ENCODE assay signal across 11 cellular contexts in genomic region chr18:5066380-5066977, GRCh38.
DNase-seq lines count a peak whose midpoint lies in the region; ATAC-seq and TF ChIP-seq lines count a peak whose summit lies in the region.
"Had no signal": no experiment of that assay in that cellular context is flagged by ENCODE, and none has a peak within 500 bp of the region (broad histone marks: within the 10 kb centered on the region; RNA-seq: fewer than 3 reads in every experiment).

No MANE protein-coding gene starts in this region.

- no peak overlapping the region for H3K4me3 ChIP-seq in Loucy (ENCODE audit: low read length, poor library complexity, severe bottlenecking)
- H3K4me3 ChIP-seq in endodermal cell (ENCODE audit: low read length): no peak overlapping the region
- H3K4me3 ChIP-seq in upper lobe of right lung: no peak overlapping the region

- H3K27ac Mint-ChIP-seq in natural killer cell: no peak overlapping the region
- no peak overlapping the region for H3K27ac Mint-ChIP-seq in natural killer cell treated with Interleukin-12 subunit alpha and Interleukin-12 subunit beta and Interleukin-15 and Interleukin-18, amount 100 ng/mL, for 72 hours
- H3K27ac Mint-ChIP-seq in endodermal cell: no peak overlapping the region
- H3K27ac Mint-ChIP-seq: effector memory CD8-positive, alpha-beta T cell had no signal

- H3K27me3 Mint-ChIP-seq in natural killer cell (ENCODE audit: low read depth in 2 of 2) (peaks cover 0 to 4% of the 10 kb centered on the region in 2 donors), endodermal cell (ENCODE audit: insufficient read depth) (peaks cover 5% of the 10 kb centered on the region)
- H3K27me3 Mint-ChIP-seq in natural killer cell treated with Interleukin-12 subunit alpha and Interleukin-12 subunit beta and Interleukin-15 and Interleukin-18, amount 100 ng/mL, for 72 hours: no peaks in the 10 kb centered on the region
- H3K27me3 Mint-ChIP-seq: effector memory CD8-positive, alpha-beta T cell had no signal

- no peaks in the 10 kb centered on the region for H3K4me1 Mint-ChIP-seq in natural killer cell
- H3K4me1 Mint-ChIP-seq in natural killer cell treated with Interleukin-12 subunit alpha and Interleukin-12 subunit beta and Interleukin-15 and Interleukin-18, amount 100 ng/mL, for 72 hours (ENCODE audit: low read depth in 2 of 2): peaks cover 0 to 2% of the 10 kb centered on the region in 2 donors
- H3K4me1 Mint-ChIP-seq in endodermal cell: no peaks in the 10 kb centered on the region

- TF ChIP-seq CTCF in natural killer cell (IDR thresholded peaks at IDR 0.05) (peak; percentile 20), Loucy (conservative IDR thresholded peaks at IDR 0.05; ENCODE audit: low read length) (peak; percentile 59), endodermal cell (conservative IDR thresholded peaks at IDR 0.05) (peak; percentile 87), upper lobe of right lung (IDR thresholded peaks at IDR 0.05) (peak; percentile 35)

- DNase-seq in natural killer cell (no peak), endodermal cell (peak; percentile 84), upper lobe of right lung (no peak), occipital lobe (lab: John Stamatoyannopoulos, UW) (no peak), anterior cingulate cortex (lab: John Stamatoyannopoulos, UW) (no peak), hepatic stellate cell (ENCODE audit: low spot score) (no peak)
- no peak for DNase-seq in natural killer cell treated with Interleukin-12 subunit alpha and Interleukin-12 subunit beta and Interleukin-15 and Interleukin-18, amount 100 ng/mL, for 72 hours (ENCODE audit: low spot score)
- DNase-seq: effector memory CD8-positive, alpha-beta T cell; left cardiac atrium had no signal

- H3K36me3 ChIP-seq in Loucy (ENCODE audit: insufficient read depth, low read length) (no peaks in the 10 kb centered on the region), endodermal cell (ENCODE audit: control insufficient read depth, insufficient read depth, low read length) (no peaks in the 10 kb centered on the region), upper lobe of right lung (no peaks in the 10 kb centered on the region)

- no peaks in the 10 kb centered on the region for H3K4me1 ChIP-seq in Loucy (ENCODE audit: insufficient read depth, low read length, poor library complexity, severe bottlenecking)
- peaks cover 3% of the 10 kb centered on the region for H3K4me1 ChIP-seq in endodermal cell (ENCODE audit: control insufficient read depth, insufficient read depth, low read length)
- H3K4me1 ChIP-seq in upper lobe of right lung: no peaks in the 10 kb centered on the region

- ATAC-seq in natural killer cell (no peak), upper lobe of right lung (no peak)
- no peak for ATAC-seq in natural killer cell treated with Interleukin-12 subunit alpha and Interleukin-12 subunit beta and Interleukin-15 and Interleukin-18, amount 100 ng/mL, for 72 hours
- ATAC-seq: effector memory CD8-positive, alpha-beta T cell; left cardiac atrium had no signal

- H3F3A ChIP-seq in Loucy (ENCODE audit: low read depth): no peaks in the 10 kb centered on the region

- H3K9me3 Mint-ChIP-seq in natural killer cell (no peaks in the 10 kb centered on the region), endodermal cell (no peaks in the 10 kb centered on the region)
- H3K9me3 Mint-ChIP-seq in natural killer cell treated with Interleukin-12 subunit alpha and Interleukin-12 subunit beta and Interleukin-15 and Interleukin-18, amount 100 ng/mL, for 72 hours: no peaks in the 10 kb centered on the region
- H3K9me3 Mint-ChIP-seq: effector memory CD8-positive, alpha-beta T cell had no signal

- H3K27ac ChIP-seq in endodermal cell (ENCODE audit: low read depth, low read length) (no peak overlapping the region), upper lobe of right lung (no peak overlapping the region)
- H3K27ac ChIP-seq: RWPE1 had no signal

- H3K4me2 ChIP-seq in Loucy (ENCODE audit: low read depth, low read length, poor library complexity, severe bottlenecking): no peak overlapping the region

- H3K4me3 Mint-ChIP-seq in natural killer cell (no peak overlapping the region), endodermal cell (no peak overlapping the region)
- no peak overlapping the region for H3K4me3 Mint-ChIP-seq in natural killer cell treated with Interleukin-12 subunit alpha and Interleukin-12 subunit beta and Interleukin-15 and Interleukin-18, amount 100 ng/mL, for 72 hours
- H3K4me3 Mint-ChIP-seq: effector memory CD8-positive, alpha-beta T cell had no signal

- H3K9me2 ChIP-seq in Loucy (replicated peaks; ENCODE audit: low read depth, low read length): no peaks in the 10 kb centered on the region

- H3K9me3 ChIP-seq in Loucy (ENCODE audit: insufficient read depth, low read depth, low read length) (no peaks in the 10 kb centered on the region), endodermal cell (ENCODE audit: control insufficient read depth, low read length) (no peaks in the 10 kb centered on the region), upper lobe of right lung (no peaks in the 10 kb centered on the region)

- H3K9ac ChIP-seq in Loucy (ENCODE audit: low read depth, low read length, poor library complexity, severe bottlenecking) (no peak overlapping the region), endodermal cell (ENCODE audit: extremely low read depth, low read length, poor library complexity, severe bottlenecking) (no peak overlapping the region)

- H2AFZ ChIP-seq in Loucy (ENCODE audit: low read length): no peak overlapping the region

- intact Hi-C loops in natural killer cell (cut with micrococcal nuclease): no loop called here
- intact Hi-C loops in upper lobe of right lung (cut with DNase I): no loop called here

- no peaks in the 10 kb centered on the region for H3K79me2 ChIP-seq in Loucy (ENCODE audit: insufficient read depth, low read length)

- no peaks in the 10 kb centered on the region for H4K20me1 ChIP-seq in Loucy (ENCODE audit: insufficient read depth, low read length, poor library complexity, severe bottlenecking)

- no peaks in the 10 kb centered on the region for H3K36me3 Mint-ChIP-seq in natural killer cell
- H3K36me3 Mint-ChIP-seq in natural killer cell treated with Interleukin-12 subunit alpha and Interleukin-12 subunit beta and Interleukin-15 and Interleukin-18, amount 100 ng/mL, for 72 hours: no peaks in the 10 kb centered on the region
- H3K36me3 Mint-ChIP-seq in endodermal cell (ENCODE audit: low read depth): no peaks in the 10 kb centered on the region

- 97% methylated on average over 2 of the region's 2 CpGs; no CpG with 5 or more reads in 1 of the 2 experiments for WGBS in endodermal cell (ENCODE audit: insufficient coverage in 1 of 2, insufficient read length in 1 of 2), 2 experiments

- H3K27me3 ChIP-seq in Loucy (ENCODE audit: insufficient read depth, low read length, poor library complexity, severe bottlenecking) (no peaks in the 10 kb centered on the region), endodermal cell (ENCODE audit: control insufficient read depth, insufficient read depth, low read length, poor library complexity, severe bottlenecking) (no peaks in the 10 kb centered on the region), upper lobe of right lung (no peaks in the 10 kb centered on the region)

Comparison
In these comparisons a context has a peak if more than half of its experiments do, and no peak if none do; other contexts are left out.
1. CTCF ChIP-seq: peak in every context shown above with its lines; median percentile 87 in endodermal cell; 59 in Loucy; 35 in upper lobe of right lung; 20 in natural killer cell.